ENCODE assay signal across 21 cellular contexts in genomic region chr10:34333513-34333912, GRCh38.
A peak's percentile ranks its signal among the peaks of the same experiment; 100 is the strongest.
DNase-seq lines count a peak whose midpoint lies in the region; ATAC-seq, FAIRE-seq and TF ChIP-seq lines count a peak whose summit lies in the region.
"Had no signal": no experiment of that assay in that cellular context is flagged by ENCODE, and none has a peak within 500 bp of the region (broad histone marks: within the 10 kb centered on the region; RNA-seq: fewer than 3 reads in every experiment).

No MANE protein-coding gene starts in this region.

- no peak for DNase-seq in H54 (ENCODE audit: insufficient read length, low spot score)
- peak; percentile 11 for DNase-seq in RWPE1 (ENCODE audit: low spot score)
- peak; percentile 70 for DNase-seq in epithelial cell of esophagus (ENCODE audit: low read depth)
- no peak for DNase-seq in left lung
- DNase-seq in NCI-H2171 treated with DMSO at 0.1 percent for 48 hours (lab: John Stamatoyannopoulos, UW) = no peak
- no peak for DNase-seq in iPS-NIHi7 (ENCODE audit: extremely low spot score)
- DNase-seq in endodermal cell = no peak
- DNase-seq in esophagus muscularis mucosa (ENCODE audit: extremely low spot score) = no peak
- DNase-seq: activated CD4-positive, alpha-beta T cell treated with anti-CD3 and anti-CD28 coated beads, Interleukin-2, amount 50 U/mL, for 1 hour; anterior cingulate cortex; heart right ventricle; KG1; naive thymus-derived CD4-positive, alpha-beta T cell; NCI-H1436 treated with DMSO at 0.1 percent for 48 hours; stimulated activated CD4-positive, alpha-beta T cell treated with anti-CD3 and anti-CD28 coated beads, Interleukin-4, amount 100 ng/mL, for 1 hour; T-cell had no signal

- no peak overlapping the region for H3K4me3 Mint-ChIP-seq in endodermal cell
- H3K4me3 Mint-ChIP-seq: naive thymus-derived CD4-positive, alpha-beta T cell; T-cell had no signal

- peak; percentile 41 for ATAC-seq in left lung
- ATAC-seq: heart right ventricle; naive thymus-derived CD4-positive, alpha-beta T cell; T-cell had no signal

- H3K27me3 ChIP-seq in left lung (no peaks in the 10 kb centered on the region), endodermal cell (ENCODE audit: control insufficient read depth, insufficient read depth, low read length, poor library complexity, severe bottlenecking) (no peaks in the 10 kb centered on the region), esophagus muscularis mucosa (no peaks in the 10 kb centered on the region)
- H3K27me3 ChIP-seq: heart right ventricle, vagina had no signal

- H3K27me3 Mint-ChIP-seq in endodermal cell (ENCODE audit: insufficient read depth) = no peaks in the 10 kb centered on the region
- H3K27me3 Mint-ChIP-seq: T-cell had no signal

- POLR2A ChIA-PET in RWPE1 (lab: Yijun Ruan, JAX; ENCODE audit: low non-redundant PET) = no interaction called here

- H3K9me3 ChIP-seq in left lung = no peaks in the 10 kb centered on the region
- no peaks in the 10 kb centered on the region for H3K9me3 ChIP-seq in endodermal cell (ENCODE audit: control insufficient read depth, low read length)
- no peaks in the 10 kb centered on the region for H3K9me3 ChIP-seq in esophagus muscularis mucosa
- H3K9me3 ChIP-seq: heart right ventricle, vagina had no signal

- H3K9me3 Mint-ChIP-seq in endodermal cell = no peaks in the 10 kb centered on the region
- H3K9me3 Mint-ChIP-seq: naive thymus-derived CD4-positive, alpha-beta T cell; T-cell had no signal

- H3K27ac Mint-ChIP-seq in endodermal cell = no peak overlapping the region
- H3K27ac Mint-ChIP-seq: naive thymus-derived CD4-positive, alpha-beta T cell; T-cell had no signal

- H3K4me1 ChIP-seq in left lung (no peaks in the 10 kb centered on the region), endodermal cell (ENCODE audit: control insufficient read depth, insufficient read depth, low read length) (no peaks in the 10 kb centered on the region), esophagus muscularis mucosa (no peaks in the 10 kb centered on the region)
- H3K4me1 ChIP-seq: heart right ventricle, vagina had no signal

- H3K36me3 Mint-ChIP-seq in endodermal cell (ENCODE audit: low read depth) = peaks cover 16% of the 10 kb centered on the region
- H3K36me3 Mint-ChIP-seq: naive thymus-derived CD4-positive, alpha-beta T cell; T-cell had no signal

- WGBS in endodermal cell (ENCODE audit: insufficient coverage in 1 of 2, insufficient read length in 1 of 2), 2 experiments = no CpG with 5 or more reads among the region's 2 CpGs
- 86% methylated on average over 2 of the region's 2 CpGs for WGBS in esophagus muscularis mucosa

- H3K36me3 ChIP-seq in left lung = no peaks in the 10 kb centered on the region
- peaks cover 62% of the 10 kb centered on the region for H3K36me3 ChIP-seq in endodermal cell (ENCODE audit: control insufficient read depth, insufficient read depth, low read length)
- H3K36me3 ChIP-seq in esophagus muscularis mucosa = peaks cover 0 to 26% (median 7%) of the 10 kb centered on the region in 4 donors

- H3K27ac ChIP-seq in RWPE1 (no peak overlapping the region), left lung (no peak overlapping the region), endodermal cell (ENCODE audit: low read depth, low read length) (no peak overlapping the region), esophagus muscularis mucosa (replicated peaks in 1 of 4) (no peak overlapping the region)
- H3K27ac ChIP-seq: coronary artery, heart right ventricle, skin epidermis, vagina had no signal

- no peak overlapping the region for H3K9ac ChIP-seq in endodermal cell (ENCODE audit: extremely low read depth, low read length, poor library complexity, severe bottlenecking)

- no peak for TF ChIP-seq EP300 in esophagus muscularis mucosa (IDR thresholded peaks at IDR 0.05)

- intact Hi-C loops in left lung (cut with DNase I) = no loop called here
- intact Hi-C loops in esophagus muscularis mucosa (cut with DNase I) = no loop called here

- CTCF ChIA-PET in RWPE1 (lab: Yijun Ruan, JAX) = no interaction called here

- no peaks in the 10 kb centered on the region for H3K4me1 Mint-ChIP-seq in endodermal cell
- H3K4me1 Mint-ChIP-seq: naive thymus-derived CD4-positive, alpha-beta T cell; T-cell had no signal

- TF ChIP-seq POLR2A in H54 (IDR thresholded peaks at IDR 0.05; ENCODE audit: low read depth, low read length) (no peak), esophagus muscularis mucosa (IDR thresholded peaks at IDR 0.05; ENCODE audit: low read depth) (no peak)

- H3K4me3 ChIP-seq in epithelial cell of esophagus (ENCODE audit: low read length) = no peak overlapping the region
- H3K4me3 ChIP-seq in left lung = no peak overlapping the region
- no peak overlapping the region for H3K4me3 ChIP-seq in endodermal cell (ENCODE audit: low read length)
- no peak overlapping the region for H3K4me3 ChIP-seq in esophagus muscularis mucosa
- H3K4me3 ChIP-seq: coronary artery, heart right ventricle, lung, skin epidermis, vagina had no signal

- peak; percentile 55 for FAIRE-seq in H54 (lab: Jason Lieb, UNC)
- FAIRE-seq: endothelial cell of umbilical vein had no signal

- TF ChIP-seq CTCF in RWPE1 (conservative IDR thresholded peaks at IDR 0.05; ENCODE audit: low read depth) = no peak
- TF ChIP-seq CTCF in epithelial cell of esophagus (IDR thresholded peaks at IDR 0.05; ENCODE audit: insufficient read depth, low read depth, low read length, missing control alignments) = no peak
- no peak for TF ChIP-seq CTCF in left lung (IDR thresholded peaks at IDR 0.05)
- TF ChIP-seq CTCF in endodermal cell (conservative IDR thresholded peaks at IDR 0.05) = no peak
- TF ChIP-seq CTCF in esophagus muscularis mucosa (IDR thresholded peaks at IDR 0.05) = no peak

Comparison
In these comparisons a context has a peak if more than half of its experiments do, and no peak if none do; other contexts are left out.
1. DNase-seq: peak in RWPE1 (single experiment) and epithelial cell of esophagus (single experiment); none in H54 (single experiment), left lung (0 of 2), NCI-H2171 treated with DMSO at 0.1 percent for 48 hours (single experiment), iPS-NIHi7 (single experiment), endodermal cell (single experiment) and esophagus muscularis mucosa (single experiment).